8 cellular contexts compared by ENCODE assay signal in the genomic region with DNA sequence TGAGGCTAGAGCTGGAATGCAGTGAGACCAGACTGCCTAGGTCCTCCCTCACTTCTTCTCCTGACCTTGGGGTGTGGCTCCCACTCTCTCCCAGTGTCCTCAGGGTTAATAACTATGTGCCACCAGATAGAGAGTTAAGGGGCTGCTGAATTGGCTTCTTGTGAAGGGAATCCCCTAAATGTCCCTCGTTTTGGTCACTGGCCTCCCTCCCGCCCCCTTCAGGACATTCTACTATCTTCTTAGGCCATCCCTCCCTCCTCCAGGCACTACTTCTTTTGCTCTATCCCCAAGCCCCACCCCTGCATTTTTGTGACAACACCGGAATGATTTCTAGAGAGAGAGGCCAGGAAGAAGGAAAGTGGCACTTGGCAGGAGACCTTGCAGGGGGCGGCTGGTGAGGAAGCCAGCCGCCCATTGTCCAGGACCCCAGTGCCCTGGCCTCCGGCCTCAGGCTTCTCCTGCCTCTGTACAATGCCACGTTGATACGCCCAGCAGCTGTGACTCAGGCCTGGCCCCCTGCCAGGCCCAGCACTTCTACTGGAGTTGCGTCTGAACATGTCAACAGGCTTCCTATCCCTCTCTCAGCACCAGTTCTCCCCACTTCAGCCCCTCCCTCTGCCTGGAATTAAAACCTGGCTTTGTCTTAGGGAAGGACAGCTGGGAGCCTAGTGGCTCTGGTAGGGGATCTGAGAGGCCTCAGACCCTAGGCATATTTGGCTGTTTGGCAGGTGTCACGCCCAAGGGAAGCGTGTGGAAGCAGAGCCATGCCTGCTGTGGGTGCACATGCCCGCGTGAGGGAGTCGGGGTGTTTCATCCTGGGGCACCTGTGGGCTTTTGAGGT. TPM values are rescaled to one million over a fixed set of nuclear protein-coding genes. Genes with fewer than 3 reads are reported as not detected.
A peak's percentile ranks its signal among the peaks of the same experiment; 100 is the strongest.
DNase-seq lines count a peak whose midpoint lies in the region; ATAC-seq and TF ChIP-seq lines count a peak whose summit lies in the region.

No MANE protein-coding gene starts in this region.

- peaks cover 9% of the 10 kb centered on the region for H3K27me3 Mint-ChIP-seq in neural progenitor cell (ENCODE audit: insufficient read depth, low read depth)

- peaks cover 38% of the 10 kb centered on the region for H3F3A ChIP-seq in neural progenitor cell (ENCODE audit: low read depth)

- H3K4me3 Mint-ChIP-seq in neural progenitor cell: peak overlapping the region; percentile 63

- H3K9me3 ChIP-seq in neural progenitor cell (ENCODE audit: low read depth) (no peaks in the 10 kb centered on the region), upper lobe of right lung (no peaks in the 10 kb centered on the region)

- H3K36me3 ChIP-seq in neural progenitor cell (no peaks in the 10 kb centered on the region), upper lobe of right lung (no peaks in the 10 kb centered on the region)

- no peaks in the 10 kb centered on the region for H3K27me3 ChIP-seq in neural progenitor cell
- H3K27me3 ChIP-seq in upper lobe of right lung: no peaks in the 10 kb centered on the region

- peak; percentile 99 for DNase-seq in DMS 273 (lab: John Stamatoyannopoulos, UW; ENCODE audit: unreplicated experiment)
- DNase-seq in M059J (ENCODE audit: low read depth): peak; percentile 99
- peak; percentile 98 for DNase-seq in RPMI7951 (ENCODE audit: low read depth)
- DNase-seq in activated gamma-delta T cell (lab: John Stamatoyannopoulos, UW): peak; percentile 30
- peak; percentile 98 for DNase-seq in fibroblast of villous mesenchyme (ENCODE audit: low read depth)
- DNase-seq in neural progenitor cell (ENCODE audit: low spot score): peak; percentile 78
- peak; percentile 97 for DNase-seq in upper lobe of right lung

- H4K20me1 ChIP-seq in neural progenitor cell (ENCODE audit: low read depth): peaks cover 98% of the 10 kb centered on the region

- H2AFZ ChIP-seq in neural progenitor cell (replicated peaks): no peak overlapping the region

- H3K4me1 Mint-ChIP-seq in neural progenitor cell: peaks cover 52% of the 10 kb centered on the region

- H3K79me2 ChIP-seq in neural progenitor cell (ENCODE audit: low read depth): peaks cover 27% of the 10 kb centered on the region

- H3K27ac ChIP-seq in neural progenitor cell (peak overlapping the region; percentile 64), upper lobe of right lung (peak overlapping the region; percentile 95)

- no peak overlapping the region for H3K9ac ChIP-seq in neural progenitor cell

- H3K9me3 Mint-ChIP-seq in neural progenitor cell: no peaks in the 10 kb centered on the region

- intact Hi-C loops in upper lobe of right lung (cut with DNase I): no loop called here

- H3K36me3 Mint-ChIP-seq in neural progenitor cell: peaks cover 7% of the 10 kb centered on the region

- H3K27ac Mint-ChIP-seq in neural progenitor cell: peak overlapping the region; percentile 79

- TF ChIP-seq CTCF in fibroblast of villous mesenchyme (IDR thresholded peaks at IDR 0.05; ENCODE audit: insufficient read depth, low read depth, low read length) (peak; percentile 45), neural progenitor cell (IDR thresholded peaks at IDR 0.05) (peak; percentile 50), upper lobe of right lung (IDR thresholded peaks at IDR 0.05) (peak; percentile 16)

- peaks cover 26% of the 10 kb centered on the region for H3K4me1 ChIP-seq in neural progenitor cell
- H3K4me1 ChIP-seq in upper lobe of right lung: peaks cover 99% of the 10 kb centered on the region

- ATAC-seq in upper lobe of right lung (peak; percentile 76), HG03045 (IDR thresholded peaks at IDR 0.05; ENCODE audit: unreplicated experiment) (no peak)

- peak overlapping the region; percentile 37 for H3K4me2 ChIP-seq in neural progenitor cell

- peak overlapping the region; percentile 44 for H3K4me3 ChIP-seq in fibroblast of villous mesenchyme (ENCODE audit: low read depth, low read length)
- no peak overlapping the region for H3K4me3 ChIP-seq in neural progenitor cell
- H3K4me3 ChIP-seq in upper lobe of right lung: peak overlapping the region; percentile 39

RNA-seq across cellular contexts. Expression of gene LMNA, which starts 9.1 kb away (rescaled TPM):
- total RNA-seq in M059J (2014; rRNA removed; shearing (Covaris generic)): 396 and 698 TPM in 2 replicates
- 919 and 1,055 TPM in 2 replicates for total RNA-seq in RPMI7951 (2014; rRNA removed; shearing (Covaris generic))
- total RNA-seq in fibroblast of villous mesenchyme (694 and 1,059 TPM in 2 replicates), neural progenitor cell (ENCODE audit: low replicate concordance) (20.5 and 35.8 TPM in 2 replicates), upper lobe of right lung (235 TPM)

RNA-seq across cellular contexts. Expression of gene SEMA4A, which starts 29.8 kb away (rescaled TPM):
- 0.37 and 1.3 TPM in 2 replicates for total RNA-seq in M059J (2014; rRNA removed; shearing (Covaris generic))
- total RNA-seq in RPMI7951 (2014; rRNA removed; shearing (Covaris generic)): 0.20 and 0.36 TPM in 2 replicates
- total RNA-seq in fibroblast of villous mesenchyme: 0.43 and 0.64 TPM in 2 replicates
- 0.69 and 1.8 TPM in 2 replicates for total RNA-seq in neural progenitor cell (ENCODE audit: low replicate concordance)
- total RNA-seq in upper lobe of right lung: 30.7 TPM

RNA-seq across cellular contexts. Expression of gene MEX3A, which starts 41.3 kb away (rescaled TPM):
- total RNA-seq in M059J (2014; rRNA removed; shearing (Covaris generic)): 2.5 and 3.2 TPM in 2 replicates
- 2.1 and 2.4 TPM in 2 replicates for total RNA-seq in RPMI7951 (2014; rRNA removed; shearing (Covaris generic))
- total RNA-seq in fibroblast of villous mesenchyme: 1.7 and 1.9 TPM in 2 replicates
- total RNA-seq in neural progenitor cell (ENCODE audit: low replicate concordance): 32.2 and 62.6 TPM in 2 replicates
- total RNA-seq in upper lobe of right lung: 0.52 TPM

Comparison
In these comparisons a context has a peak if more than half of its experiments do, and no peak if none do; other contexts are left out.
1. DNase-seq: peak in every context shown above with its lines; median percentile 99 in DMS 273; 99 in M059J; 98 in RPMI7951; 98 in fibroblast of villous mesenchyme; 97 in upper lobe of right lung; 78 in neural progenitor cell; 30 in activated gamma-delta T cell.
2. RNA of gene SEMA4A, which starts 29.8 kb away (total RNA-seq): 30.7 TPM in upper lobe of right lung (single experiment); 0.37 to 1.3 TPM in M059J, 0.69 to 1.8 TPM in neural progenitor cell, 0.43 to 0.64 TPM in fibroblast of villous mesenchyme and 0.20 to 0.36 TPM in RPMI7951; every median in the first group is over 10 times any median in the second.
3. Peak in every context shown above with its lines, with median percentiles within 50 percentile points of each other: CTCF ChIP-seq.